ENCODE assay signal across 1 cellular context in the genomic region with DNA sequence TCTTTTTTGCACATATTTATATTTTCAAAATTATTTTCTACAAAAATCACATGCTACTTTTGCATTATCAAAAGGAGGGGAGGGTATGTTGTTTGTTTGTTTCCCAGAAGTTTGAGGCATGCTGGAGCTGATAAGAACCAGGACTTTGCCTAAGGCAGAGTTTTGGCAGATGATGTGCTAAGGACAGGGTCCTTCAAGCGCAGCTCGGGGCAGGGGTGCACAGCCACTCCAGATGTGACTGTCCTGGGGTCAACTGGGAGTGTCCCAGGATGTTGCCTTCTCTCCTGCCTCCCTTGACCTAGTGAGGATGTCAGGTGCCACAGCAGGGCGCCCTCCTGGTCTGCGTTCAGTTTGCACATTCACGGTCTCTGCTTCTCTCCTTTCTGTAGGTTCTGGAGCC.
TF ChIP-seq lines count a peak whose summit lies in the region.

No MANE protein-coding gene starts in this region.

TF ChIP-seq in SK-N-SH treated with all-trans-retinoic acid at 6 μM for 48 hours, 23 proteins besides CTCF, POLR2A, EP300 and RAD21 (continued from another document):
- no peak for TF ChIP-seq GLIS3 (CRISPR knock-in tag; IDR thresholded peaks at IDR 0.05)
- TF ChIP-seq ZFP3 (CRISPR knock-in tag; IDR thresholded peaks at IDR 0.05), result no peak
- no peak for TF ChIP-seq ZFP30 (CRISPR knock-in tag; IDR thresholded peaks at IDR 0.05)
